Comparison of ENCODE assay signal across 8 cellular contexts in the genomic region with DNA sequence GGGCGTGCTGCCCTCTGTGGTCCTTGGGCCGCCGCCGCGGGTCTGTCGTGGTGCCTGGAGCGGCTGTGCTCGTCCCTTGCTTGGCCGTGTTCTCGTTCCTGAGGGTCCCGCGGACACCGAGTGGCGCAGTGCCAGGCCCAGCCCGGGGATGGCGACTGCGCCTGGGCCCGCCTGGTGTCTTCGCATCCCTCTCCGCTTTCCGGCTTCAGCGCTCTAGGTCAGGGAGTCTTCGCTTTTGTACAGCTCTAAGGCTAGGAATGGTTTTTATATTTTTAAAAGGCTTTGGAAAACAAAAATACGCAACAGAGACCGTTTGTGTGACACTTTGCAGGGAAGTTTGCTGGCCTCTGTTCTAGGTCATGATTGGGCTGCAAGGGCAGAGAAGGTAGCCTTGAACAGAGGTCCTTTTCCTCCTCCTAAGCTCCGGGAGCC. TPM values are rescaled to one million over a fixed set of nuclear protein-coding genes. Genes with fewer than 3 reads are reported as not detected.
DNase-seq lines count a peak whose midpoint lies in the region; ATAC-seq and TF ChIP-seq lines count a peak whose summit lies in the region.

No MANE protein-coding gene starts in this region.

- peak; percentile 40 for DNase-seq in Ammon's horn (ENCODE audit: low spot score)
- peak; percentile 66 for DNase-seq in OCI-M1 (lab: John Stamatoyannopoulos, UW)
- peak; percentile 38 to 89 for DNase-seq in lower leg skin (ENCODE audit: low spot score in 2 of 2)
- peak; percentile 78 to 79 for DNase-seq in suprapubic skin (ENCODE audit: low spot score in 2 of 2)
- no peak for DNase-seq in amniotic stem cell (lab: John Stamatoyannopoulos, UW)

- H3K27ac ChIP-seq in cingulate gyrus (ENCODE audit: low read depth, low read length) = peak overlapping the region; percentile 97
- H3K27ac ChIP-seq in suprapubic skin = peak overlapping the region; percentile 95

- peaks cover 14% of the 10 kb centered on the region for H3K36me3 ChIP-seq in suprapubic skin

- TF ChIP-seq EP300 in suprapubic skin (IDR thresholded peaks at IDR 0.05) = no peak

- no peak for TF ChIP-seq CTCF in lower leg skin (IDR thresholded peaks at IDR 0.05)
- TF ChIP-seq CTCF in suprapubic skin (IDR thresholded peaks at IDR 0.05) = no peak

- 0 to 1% methylated on average over 16 to 19 of the region's 26 CpGs for WGBS in lower leg skin, 2 donors
- 3% methylated on average over 3 of the region's 26 CpGs for WGBS in suprapubic skin

- intact Hi-C loops in lower leg skin (cut with DNase I; ENCODE audit: low total_unique reads) = no loop called here

- ATAC-seq in GM18517 (IDR thresholded peaks at IDR 0.05; ENCODE audit: unreplicated experiment) (peak; percentile 28), HG02981 (IDR thresholded peaks at IDR 0.05; ENCODE audit: unreplicated experiment) (peak; percentile 22)

- H3K4me3 ChIP-seq in lower leg skin (ENCODE audit: low read depth, poor library complexity, severe bottlenecking) = peak overlapping the region; percentile 77
- H3K4me3 ChIP-seq in suprapubic skin = peak overlapping the region; percentile 76

- no peaks in the 10 kb centered on the region for H3K27me3 ChIP-seq in suprapubic skin

- H3K9me3 ChIP-seq in suprapubic skin = no peaks in the 10 kb centered on the region

- no peak for TF ChIP-seq POLR2A in lower leg skin (IDR thresholded peaks at IDR 0.05)
- TF ChIP-seq POLR2A in suprapubic skin (IDR thresholded peaks at IDR 0.05) = no peak

- peaks cover 49% of the 10 kb centered on the region for H3K4me1 ChIP-seq in suprapubic skin

RNA-seq across cellular contexts. Expression of a gene that starts 0.7 kb away (rescaled TPM):
- total RNA-seq in lower leg skin = 100 to 1,000 TPM; 118 to 141 (median 130) TPM
- 100 to 1,000 TPM; 123 to 173 (median 144) TPM for total RNA-seq in suprapubic skin
